ENCODE assay signal across 10 cellular contexts in genomic region chr19:55075366-55075998, GRCh38. TPM values are rescaled to one million over a fixed set of nuclear protein-coding genes. Genes with fewer than 3 reads are reported as not detected.
DNase-seq lines count a peak whose midpoint lies in the region; ATAC-seq and TF ChIP-seq lines count a peak whose summit lies in the region.
"Had no signal": no experiment of that assay in that cellular context is flagged by ENCODE, and none has a peak within 500 bp of the region (broad histone marks: within the 10 kb centered on the region; RNA-seq: fewer than 3 reads in every experiment).

TSS of gene EPS8L1 (plus strand) at chr19:55075869. CDS start at chr19:55076445, 576 bp downstream.

- TF ChIP-seq CTCF in prostate gland (IDR thresholded peaks at IDR 0.05) = no peak

- H3K4me1 ChIP-seq in HUES48 (ENCODE audit: control insufficient read depth, insufficient read depth, low read length) (peaks cover 5% of the 10 kb centered on the region; the same call in 1 of the 2 replicates), prostate gland (replicated peaks) (no peaks in the 10 kb centered on the region)

- TF ChIP-seq POLR2A in prostate gland (IDR thresholded peaks at IDR 0.05) = peak; percentile 74

- DNase-seq in SKM-1 treated with dmso at 0.1 percent for 144 hours (lab: John Stamatoyannopoulos, UW; ENCODE audit: unreplicated experiment) (peak; percentile 61), islet precursor cell (peak; percentile 94), prostate gland (ENCODE audit: low spot score) (peak; percentile 43)
- no peak for DNase-seq in activated effector memory CD4-positive, alpha-beta T cell treated with anti-CD3 and anti-CD28 coated beads, Interleukin-2, amount 50 U/mL, for 16 hours
- DNase-seq: activated T-cell treated with anti-CD3 and anti-CD28 coated beads, Interleukin-2, amount 50 U/mL, for 4 hours; HCEC 1CT had no signal

- no peaks in the 10 kb centered on the region for H3K36me3 ChIP-seq in HUES48 (ENCODE audit: control insufficient read depth, insufficient read depth, low read length)
- H3K36me3 ChIP-seq in prostate gland = no peaks in the 10 kb centered on the region

- ATAC-seq in HG02870 (IDR thresholded peaks at IDR 0.05; ENCODE audit: unreplicated experiment) = no peak
- no peak for ATAC-seq in GM18868 (IDR thresholded peaks at IDR 0.05; ENCODE audit: unreplicated experiment)
- ATAC-seq in HG02970 (IDR thresholded peaks at IDR 0.05; ENCODE audit: low FRiP score, unreplicated experiment) = no peak
- ATAC-seq: activated T-cell treated with anti-CD3 and anti-CD28 coated beads, Interleukin-2, amount 50 U/mL, for 4 hours had no signal

- H3K4me3 ChIP-seq in HUES48 (ENCODE audit: low read depth, low read length) = peak within 1 kb of the TSS; percentile 47
- peak within 1 kb of the TSS; percentile 18 to 30 for H3K4me3 ChIP-seq in prostate gland

- H3K9me3 ChIP-seq in HUES48 (ENCODE audit: control insufficient read depth, insufficient read depth, low read length) = no peaks in the 10 kb centered on the region
- no peaks in the 10 kb centered on the region for H3K9me3 ChIP-seq in prostate gland

- H3K27me3 ChIP-seq in HUES48 (ENCODE audit: control insufficient read depth, insufficient read depth, low read length) = peaks cover 45% of the 10 kb centered on the region
- H3K27me3 ChIP-seq in prostate gland (replicated peaks; ENCODE audit: insufficient read depth) = no peaks in the 10 kb centered on the region

- no peak within 1 kb of the TSS for H3K9ac ChIP-seq in HUES48 (ENCODE audit: low read depth, low read length)

- H3K27ac ChIP-seq in HUES48 (ENCODE audit: low read depth, low read length) (no peak within 1 kb of the TSS), prostate gland (peak within 1 kb of the TSS in 1 of 2 donors; percentile 45)

- intact Hi-C loops in prostate gland (cut with DNase I) = no loop called here

- 22% methylated on average over 16 of the region's 18 CpGs for WGBS in prostate gland

RNA-seq across cellular contexts. Expression of gene EPS8L1, which starts in this region (rescaled TPM):
- total RNA-seq in prostate gland = 10 to 100 TPM; 36.8 to 62.8 TPM
